In the genomic region with DNA sequence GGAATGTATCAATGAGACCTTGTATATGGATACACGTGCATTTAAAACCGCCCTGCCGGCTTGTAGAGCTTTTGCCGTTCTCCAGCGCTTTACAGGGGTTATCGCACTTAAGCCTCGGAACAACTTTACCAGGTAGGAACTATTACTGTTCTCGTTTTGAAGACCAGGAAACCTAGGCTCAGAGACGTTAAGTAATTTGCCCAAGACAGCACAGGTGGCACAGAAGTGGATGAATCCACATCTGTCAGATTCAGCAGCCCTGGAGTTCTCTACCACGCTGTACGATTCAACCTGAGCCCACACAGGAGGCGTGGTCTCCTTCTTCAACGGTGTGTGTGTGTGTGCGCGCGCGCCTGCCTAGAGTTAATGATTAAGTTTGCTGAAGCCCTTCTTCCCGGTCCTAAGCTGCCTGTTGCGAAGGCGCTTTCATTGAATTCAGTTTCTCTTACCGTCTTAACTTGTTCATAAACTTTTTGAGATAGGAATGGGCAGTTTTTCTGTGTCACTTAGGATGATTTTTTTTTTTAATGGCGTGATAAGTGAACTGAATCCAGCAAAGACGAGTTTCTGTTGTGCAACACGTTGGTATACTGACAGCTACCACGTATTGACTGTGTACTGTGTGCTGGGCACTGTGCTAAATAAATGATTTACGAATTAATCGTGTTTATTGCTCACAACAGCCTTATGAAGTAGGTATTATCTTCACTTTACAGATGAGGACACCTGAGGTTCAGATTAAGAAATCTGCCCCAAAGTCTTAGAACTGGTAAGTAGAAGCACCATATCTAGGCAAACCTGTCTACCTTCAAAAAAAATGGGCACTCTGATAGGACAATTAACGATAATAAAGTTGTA, we compare ENCODE assay signal across 8 cellular contexts.
DNase-seq lines count a peak whose midpoint lies in the region; ATAC-seq lines count a peak whose summit lies in the region.

No MANE protein-coding gene starts in this region.

- peak; percentile 65 for ATAC-seq in GM18909 (IDR thresholded peaks at IDR 0.05; ENCODE audit: poor library complexity, unreplicated experiment)
- ATAC-seq in HG03159 (IDR thresholded peaks at IDR 0.05; ENCODE audit: unreplicated experiment) = peak; percentile 55
- peak; percentile 79 for ATAC-seq in left lobe of liver

- DNase-seq in AG08396 (ENCODE audit: low spot score) (peak; percentile 23), NCI-H2196 treated with DMSO at 0.1 percent for 48 hours (lab: John Stamatoyannopoulos, UW; ENCODE audit: unreplicated experiment) (peak; percentile 7), cerebellum (ENCODE audit: low spot score) (peak; percentile 14), left lobe of liver (ENCODE audit: low spot score) (peak; percentile 87)
- DNase-seq in activated CD4-positive, CD25-positive, alpha-beta regulatory T cell (lab: John Stamatoyannopoulos, UW) = peak; percentile 40 to 49 (median 47)
- DNase-seq in stimulated activated CD4-positive, alpha-beta T cell treated with anti-CD3 and anti-CD28 coated beads, TNF-alpha, amount 100 ng/mL, for 1 hour (ENCODE audit: low read depth in 3 of 3, low spot score in 1 of 3) = peak; percentile 36 to 54 (median 38)

Comparison
In these comparisons a context has a peak if more than half of its experiments do, and no peak if none do; other contexts are left out.
1. Peak in every context shown above with its lines: DNase-seq and ATAC-seq.
2. DNase-seq: peak in every context shown above with its lines; median percentile 87 in left lobe of liver; 47 in activated CD4-positive, CD25-positive, alpha-beta regulatory T cell; 38 in stimulated activated CD4-positive, alpha-beta T cell treated with anti-CD3 and anti-CD28 coated beads, TNF-alpha, amount 100 ng/mL, for 1 hour; 23 in AG08396; 14 in cerebellum; 7 in NCI-H2196 treated with DMSO at 0.1 percent for 48 hours.